Comparison of ENCODE assay signal across 9 cellular contexts in genomic region chr9:34628656-34629491, GRCh38. TPM values are rescaled to one million over a fixed set of nuclear protein-coding genes. Genes with fewer than 3 reads are reported as not detected.
DNase-seq lines count a peak whose midpoint lies in the region; ATAC-seq, FAIRE-seq and TF ChIP-seq lines count a peak whose summit lies in the region.
"Had no signal": no experiment of that assay in that cellular context is flagged by ENCODE, and none has a peak within 500 bp of the region (broad histone marks: within the 10 kb centered on the region; RNA-seq: fewer than 3 reads in every experiment).

ARID3C (minus strand) TSS chr9:34629066; CDS start chr9:34628014, 1,052 bp downstream.

- peak within 1 kb of the TSS; percentile 30 for H3K4me3 ChIP-seq in epithelial cell of esophagus (ENCODE audit: low read length)

- no peak for DNase-seq in CD14-positive monocyte (ENCODE audit: low spot score)
- DNase-seq in HTR-8/SVneo (ENCODE audit: insufficient read length, low spot score): no peak
- DNase-seq in activated CD4-positive, alpha-beta T cell treated with anti-CD3 and anti-CD28 coated beads, Interleukin-2, amount 50 U/mL, for 4 hours: peak; percentile 41 to 42
- DNase-seq in epithelial cell of esophagus (ENCODE audit: low read depth): peak; percentile 43
- no peak for DNase-seq in NCI-H2029 treated with DMSO at 0.1 percent for 48 hours (lab: John Stamatoyannopoulos, UW)

- peaks cover 0 to 29% (median 5%) of the 10 kb centered on the region in 7 donors for H3K9me3 Mint-ChIP-seq in CD14-positive monocyte
- no peaks in the 10 kb centered on the region for H3K9me3 Mint-ChIP-seq in nephron

- H3K27me3 Mint-ChIP-seq in CD14-positive monocyte (ENCODE audit: low read depth in 3 of 3) (peaks cover 76 to 88% (median 86%) of the 10 kb centered on the region in 3 donors), nephron (ENCODE audit: low read depth) (peaks cover 83% of the 10 kb centered on the region)

- H3K27ac Mint-ChIP-seq in CD14-positive monocyte (no peak within 1 kb of the TSS), nephron (no peak within 1 kb of the TSS)

- peak; percentile 49 for FAIRE-seq in HTR-8/SVneo (lab: Jason Lieb, UNC)
- FAIRE-seq: frontal cortex had no signal

- ATAC-seq in HG02571 (IDR thresholded peaks at IDR 0.05; ENCODE audit: unreplicated experiment) (no peak), HG03045 (IDR thresholded peaks at IDR 0.05; ENCODE audit: unreplicated experiment) (no peak)

- intact Hi-C loops in CD14-positive monocyte (cut with micrococcal nuclease): no loop called here

- TF ChIP-seq CTCF in CD14-positive monocyte (IDR thresholded peaks at IDR 0.05) (no peak), epithelial cell of esophagus (IDR thresholded peaks at IDR 0.05; ENCODE audit: insufficient read depth, low read depth, low read length, missing control alignments) (no peak), nephron (IDR thresholded peaks at IDR 0.05; ENCODE audit: unreplicated experiment in 3 of 3) (no peak)

- peak within 1 kb of the TSS; percentile 70 to 88 for H3K4me3 Mint-ChIP-seq in CD14-positive monocyte
- peak within 1 kb of the TSS; percentile 78 to 80 (median 79) for H3K4me3 Mint-ChIP-seq in nephron

- H3K4me1 Mint-ChIP-seq in CD14-positive monocyte (peaks cover 16% of the 10 kb centered on the region), nephron (peaks cover 11% of the 10 kb centered on the region)

- H3K36me3 Mint-ChIP-seq in CD14-positive monocyte (peaks cover 2 to 7% of the 10 kb centered on the region in 2 donors), nephron (ENCODE audit: low read depth) (no peaks in the 10 kb centered on the region)

RNA-seq across cellular contexts. Expression of gene ARID3C, which starts in this region (rescaled TPM):
- not detected for polyA plus RNA-seq in CD14-positive monocyte

Comparison
In these comparisons a context has a peak if more than half of its experiments do, and no peak if none do; other contexts are left out.
1. DNase-seq: peak in activated CD4-positive, alpha-beta T cell treated with anti-CD3 and anti-CD28 coated beads, Interleukin-2, amount 50 U/mL, for 4 hours (2 of 2) and epithelial cell of esophagus (single experiment); none in CD14-positive monocyte (single experiment), HTR-8/SVneo (single experiment) and NCI-H2029 treated with DMSO at 0.1 percent for 48 hours (single experiment).